Comparison of ENCODE assay signal across 8 cellular contexts in the genomic region with DNA sequence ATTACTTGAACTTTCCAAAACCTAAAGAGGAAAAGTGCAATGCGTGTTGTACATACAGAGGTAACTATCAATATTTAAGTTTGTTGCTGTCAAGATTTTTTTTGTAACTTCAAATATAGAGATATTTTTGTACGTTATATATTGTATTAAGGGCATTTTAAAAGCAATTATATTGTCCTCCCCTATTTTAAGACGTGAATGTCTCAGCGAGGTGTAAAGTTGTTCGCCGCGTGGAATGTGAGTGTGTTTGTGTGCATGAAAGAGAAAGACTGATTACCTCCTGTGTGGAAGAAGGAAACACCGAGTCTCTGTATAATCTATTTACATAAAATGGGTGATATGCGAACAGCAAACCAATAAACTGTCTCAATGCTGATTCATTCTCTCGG. TPM values are rescaled to one million over a fixed set of nuclear protein-coding genes. Genes with fewer than 3 reads are reported as not detected.
A peak's percentile ranks its signal among the peaks of the same experiment; 100 is the strongest.
DNase-seq lines count a peak whose midpoint lies in the region; ATAC-seq and TF ChIP-seq lines count a peak whose summit lies in the region.

No MANE protein-coding gene starts in this region.

- peak overlapping the region; percentile 95 for H3K4me3 Mint-ChIP-seq in CD8-positive, alpha-beta T cell

- no peak overlapping the region for H3K27ac ChIP-seq in CD8-positive, alpha-beta T cell (ENCODE audit: low read depth, low read length)
- H3K27ac ChIP-seq in duodenal mucosa (ENCODE audit: low read depth, low read length) (no peak overlapping the region), neural cell (ENCODE audit: low read length) (no peak overlapping the region)

- TF ChIP-seq EP300 in neural cell (conservative IDR thresholded peaks at IDR 0.05; ENCODE audit: poor library complexity, severe bottlenecking): no peak

- H3K27me3 ChIP-seq in CD8-positive, alpha-beta T cell (ENCODE audit: insufficient read depth, low read length): peaks cover 16% of the 10 kb centered on the region
- H3K27me3 ChIP-seq in duodenal mucosa (ENCODE audit: control insufficient read depth in 1 of 2, insufficient read depth in 2 of 2, low read length in 2 of 2): peaks cover 13 to 15% of the 10 kb centered on the region in 2 donors
- peaks cover 78% of the 10 kb centered on the region for H3K27me3 ChIP-seq in neural cell (ENCODE audit: insufficient read depth, low read depth, low read length)

- H3K36me3 Mint-ChIP-seq in CD8-positive, alpha-beta T cell: peaks cover 8% of the 10 kb centered on the region

- no peaks in the 10 kb centered on the region for H3K36me3 ChIP-seq in CD8-positive, alpha-beta T cell (ENCODE audit: insufficient read depth, low read length)
- H3K36me3 ChIP-seq in duodenal mucosa (ENCODE audit: control insufficient read depth in 1 of 2, insufficient read depth in 2 of 2, low read length in 2 of 2) (no peaks in the 10 kb centered on the region), neural cell (ENCODE audit: insufficient read depth, low read length) (no peaks in the 10 kb centered on the region)

- POLR2A ChIA-PET in CD8-positive, alpha-beta T cell (lab: Charles Lee): interaction anchor here (1.4 to 1.9 kb wide), 2 partner anchors 12 to 548 kb away, joined by 5 read pairs; no protein-coding TSS in a partner anchor

- H2AFZ ChIP-seq in neural cell (ENCODE audit: low read depth, low read length): no peak overlapping the region

- H3K4me3 ChIP-seq in CD8-positive, alpha-beta T cell (ENCODE audit: low read depth, low read length): peak overlapping the region; percentile 91
- H3K4me3 ChIP-seq in duodenal mucosa (ENCODE audit: low read depth in 1 of 2, low read length in 2 of 2) (peak overlapping the region; percentile 90 to 99), neural cell (ENCODE audit: low read length) (peak overlapping the region; percentile 64)

- H3K79me2 ChIP-seq in neural cell (replicated peaks; ENCODE audit: insufficient read depth, low read length): no peaks in the 10 kb centered on the region

- DNase-seq in CD8-positive, alpha-beta T cell: no peak
- DNase-seq in Kasumi-1 (lab: John Stamatoyannopoulos, UW) (peak; percentile 12 to 48), NCI-H69 (lab: John Stamatoyannopoulos, UW) (no peak), NCI-H446 treated with DMSO at 0.1 percent for 48 hours (lab: John Stamatoyannopoulos, UW) (no peak)

- H3F3A ChIP-seq in neural cell (ENCODE audit: insufficient read depth, low read length, poor library complexity, severe bottlenecking): no peaks in the 10 kb centered on the region

- H3K4me1 ChIP-seq in CD8-positive, alpha-beta T cell (ENCODE audit: insufficient read depth, low read length): peaks cover 43% of the 10 kb centered on the region
- peaks cover 36 to 65% of the 10 kb centered on the region in 2 donors for H3K4me1 ChIP-seq in duodenal mucosa (ENCODE audit: control insufficient read depth in 1 of 2, insufficient read depth in 2 of 2, low read length in 2 of 2)

- H3K4me1 Mint-ChIP-seq in CD8-positive, alpha-beta T cell (ENCODE audit: low read depth): peaks cover 41% of the 10 kb centered on the region

- no peak for ATAC-seq in CD8-positive, alpha-beta T cell
- ATAC-seq in GM19035 (IDR thresholded peaks at IDR 0.05; ENCODE audit: unreplicated experiment) (no peak), GM21367 (IDR thresholded peaks at IDR 0.05; ENCODE audit: unreplicated experiment) (no peak)

- no peak for TF ChIP-seq RAD21 in neural cell (conservative IDR thresholded peaks at IDR 0.05)

- H3K9ac ChIP-seq in duodenal mucosa (ENCODE audit: low read depth in 1 of 2, low read length in 2 of 2): peak overlapping the region; percentile 66 to 81
- H3K9ac ChIP-seq in neural cell (ENCODE audit: low read length): no peak overlapping the region

- TF ChIP-seq CTCF in CD8-positive, alpha-beta T cell (IDR thresholded peaks at IDR 0.05): no peak
- no peak for TF ChIP-seq CTCF in neural cell (IDR thresholded peaks at IDR 0.05; ENCODE audit: poor library complexity, severe bottlenecking)

- H3K27me3 Mint-ChIP-seq in CD8-positive, alpha-beta T cell (ENCODE audit: low read depth): peaks cover 34% of the 10 kb centered on the region

- H3K4me2 ChIP-seq in neural cell (ENCODE audit: low read length): no peak overlapping the region

- H3K27ac Mint-ChIP-seq in CD8-positive, alpha-beta T cell: no peak overlapping the region

- CTCF ChIA-PET in CD8-positive, alpha-beta T cell (lab: Charles Lee): interaction anchor here (0.8 to 9.9 kb wide), 19 partner anchors 10 to 784 kb away, joined by 3 to 253 read pairs (median 5); no protein-coding TSS in a partner anchor

- H3K9me2 ChIP-seq in neural cell (ENCODE audit: insufficient read depth, low read length): no peaks in the 10 kb centered on the region

- H3K9me3 Mint-ChIP-seq in CD8-positive, alpha-beta T cell: no peaks in the 10 kb centered on the region

- intact Hi-C loops in CD8-positive, alpha-beta T cell (cut with DNase I, micrococcal nuclease): loop anchor here (1.0 to 10.0 kb wide), 13 partner anchors 14 to 1622 kb away; a partner anchor contains a TSS

- no peaks in the 10 kb centered on the region for H3K9me3 ChIP-seq in CD8-positive, alpha-beta T cell (ENCODE audit: low read length)
- H3K9me3 ChIP-seq in duodenal mucosa (ENCODE audit: control insufficient read depth in 1 of 2, low read length in 2 of 2) (no peaks in the 10 kb centered on the region), neural cell (ENCODE audit: low read length) (no peaks in the 10 kb centered on the region)

- H4K20me1 ChIP-seq in neural cell (ENCODE audit: insufficient read depth): no peaks in the 10 kb centered on the region

TF ChIP-seq in neural cell, 6 proteins besides CTCF, POLR2A, EP300 and RAD21:
- no peak for TF ChIP-seq POLR2AphosphoS5 (IDR thresholded peaks at IDR 0.05)
- no peak for TF ChIP-seq MXI1 (conservative IDR thresholded peaks at IDR 0.05; ENCODE audit: poor library complexity, severe bottlenecking)
- TF ChIP-seq TAF1 (IDR thresholded peaks at IDR 0.05; ENCODE audit: low read depth): no peak
- no peak for TF ChIP-seq SMC3 (conservative IDR thresholded peaks at IDR 0.05; ENCODE audit: poor library complexity)
- TF ChIP-seq, protein P1, sequence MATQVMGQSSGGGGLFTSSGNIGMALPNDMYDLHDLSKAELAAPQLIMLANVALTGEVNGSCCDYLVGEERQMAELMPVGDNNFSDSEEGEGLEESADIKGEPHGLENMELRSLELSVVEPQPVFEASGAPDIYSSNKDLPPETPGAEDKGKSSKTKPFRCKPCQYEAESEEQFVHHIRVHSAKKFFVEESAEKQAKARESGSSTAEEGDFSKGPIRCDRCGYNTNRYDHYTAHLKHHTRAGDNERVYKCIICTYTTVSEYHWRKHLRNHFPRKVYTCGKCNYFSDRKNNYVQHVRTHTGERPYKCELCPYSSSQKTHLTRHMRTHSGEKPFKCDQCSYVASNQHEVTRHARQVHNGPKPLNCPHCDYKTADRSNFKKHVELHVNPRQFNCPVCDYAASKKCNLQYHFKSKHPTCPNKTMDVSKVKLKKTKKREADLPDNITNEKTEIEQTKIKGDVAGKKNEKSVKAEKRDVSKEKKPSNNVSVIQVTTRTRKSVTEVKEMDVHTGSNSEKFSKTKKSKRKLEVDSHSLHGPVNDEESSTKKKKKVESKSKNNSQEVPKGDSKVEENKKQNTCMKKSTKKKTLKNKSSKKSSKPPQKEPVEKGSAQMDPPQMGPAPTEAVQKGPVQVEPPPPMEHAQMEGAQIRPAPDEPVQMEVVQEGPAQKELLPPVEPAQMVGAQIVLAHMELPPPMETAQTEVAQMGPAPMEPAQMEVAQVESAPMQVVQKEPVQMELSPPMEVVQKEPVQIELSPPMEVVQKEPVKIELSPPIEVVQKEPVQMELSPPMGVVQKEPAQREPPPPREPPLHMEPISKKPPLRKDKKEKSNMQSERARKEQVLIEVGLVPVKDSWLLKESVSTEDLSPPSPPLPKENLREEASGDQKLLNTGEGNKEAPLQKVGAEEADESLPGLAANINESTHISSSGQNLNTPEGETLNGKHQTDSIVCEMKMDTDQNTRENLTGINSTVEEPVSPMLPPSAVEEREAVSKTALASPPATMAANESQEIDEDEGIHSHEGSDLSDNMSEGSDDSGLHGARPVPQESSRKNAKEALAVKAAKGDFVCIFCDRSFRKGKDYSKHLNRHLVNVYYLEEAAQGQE (IDR thresholded peaks at IDR 0.05; ENCODE audit: borderline replicate concordance): no peak
- no peak for TF ChIP-seq EZH2 (IDR thresholded peaks at IDR 0.05; ENCODE audit: borderline replicate concordance, insufficient read depth, low read length, poor library complexity, severe bottlenecking)

RNA-seq across cellular contexts. Expression of a gene that starts 2.1 kb away (rescaled TPM):
- under 1 TPM; 0.79 to 0.81 TPM for total RNA-seq in CD8-positive, alpha-beta T cell
- 0.30 and 1.6 TPM in 2 replicates for polyA plus RNA-seq in neural cell
- not detected in 2 replicates for polyA minus RNA-seq in neural cell

RNA-seq across cellular contexts. Expression of a gene that starts 13.0 kb away (rescaled TPM):
- 10 to 100 TPM; 12.6 to 14.3 TPM for total RNA-seq in CD8-positive, alpha-beta T cell
- 53.4 and 55.3 TPM in 2 replicates for polyA plus RNA-seq in neural cell
- 115 and 141 TPM in 2 replicates for polyA minus RNA-seq in neural cell

Comparison
In these comparisons a context has a peak if more than half of its experiments do, and no peak if none do; other contexts are left out.
1. DNase-seq: peak in Kasumi-1 (2 of 2); none in CD8-positive, alpha-beta T cell (0 of 7), NCI-H69 (single experiment) and NCI-H446 treated with DMSO at 0.1 percent for 48 hours (single experiment).
2. Peak in every context shown above with its lines, with median percentiles within 50 percentile points of each other: H3K4me3 ChIP-seq.